ENCODE assay signal across 5 cellular contexts in the genomic region with DNA sequence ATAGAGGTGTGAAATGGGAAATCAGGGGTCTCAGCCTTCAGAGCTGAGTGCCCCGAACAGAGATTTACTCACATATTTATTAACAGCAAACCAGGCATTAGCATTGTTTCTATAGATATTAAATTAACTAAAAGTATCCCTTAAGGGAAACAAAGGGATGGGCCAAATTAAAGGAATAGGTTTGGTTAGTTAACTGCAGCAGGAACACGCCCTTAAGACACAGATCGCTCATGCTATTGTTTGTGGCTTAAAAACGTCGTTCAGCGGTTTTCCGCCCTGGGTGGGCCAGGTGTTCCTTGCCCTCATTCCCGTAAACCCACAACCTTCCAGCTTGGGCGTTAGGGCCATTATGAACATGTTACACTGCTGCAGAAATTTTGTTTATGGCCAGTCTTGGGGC. TPM values are rescaled to one million over a fixed set of nuclear protein-coding genes. Genes with fewer than 3 reads are reported as not detected.
"Had no signal": no experiment of that assay in that cellular context is flagged by ENCODE, and none has a peak within 500 bp of the region (broad histone marks: within the 10 kb centered on the region; RNA-seq: fewer than 3 reads in every experiment).

No MANE protein-coding gene starts in this region.

RNA-seq across cellular contexts. Expression of a gene that starts 30.8 kb away (rescaled TPM):
- total RNA-seq: PC-3, PC-9, RPMI7951, SK-MEL-5 had no signal
- polyA plus RNA-seq: SK-N-SH had no signal
